Comparison of ENCODE assay signal across 11 cellular contexts in the genomic region with DNA sequence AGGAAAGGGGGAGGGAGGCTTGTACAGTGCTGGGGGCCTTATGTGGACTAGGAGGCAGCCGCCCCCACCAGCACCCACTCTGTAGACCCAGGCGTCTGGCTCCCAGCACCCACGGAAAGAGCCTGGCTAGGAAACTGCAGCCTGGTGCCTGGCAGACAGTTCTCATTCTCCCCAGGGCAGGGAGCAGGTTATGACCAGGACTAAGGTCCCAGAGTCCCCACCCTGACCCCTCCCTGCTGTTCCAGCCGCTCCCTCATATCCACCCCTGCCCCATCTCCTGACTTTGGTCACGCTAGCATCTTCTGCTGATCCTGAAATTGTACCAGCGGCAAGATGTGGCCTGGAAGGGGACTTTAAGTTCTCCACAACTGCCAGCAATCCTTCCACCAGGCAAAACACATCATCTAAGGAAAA. TPM values are rescaled to one million over a fixed set of nuclear protein-coding genes. Genes with fewer than 3 reads are reported as not detected.
DNase-seq lines count a peak whose midpoint lies in the region; ATAC-seq and TF ChIP-seq lines count a peak whose summit lies in the region.
"Had no signal": no experiment of that assay in that cellular context is flagged by ENCODE, and none has a peak within 500 bp of the region (broad histone marks: within the 10 kb centered on the region; RNA-seq: fewer than 3 reads in every experiment).

A gene with protein sequence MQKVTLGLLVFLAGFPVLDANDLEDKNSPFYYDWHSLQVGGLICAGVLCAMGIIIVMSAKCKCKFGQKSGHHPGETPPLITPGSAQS (plus strand): TSS at position 286 of the 414 bp plus-strand sequence. CDS start 3,554 bp downstream, outside the sequence.

- H3K27me3 ChIP-seq in thymus (ENCODE audit: control insufficient read depth, insufficient read depth), result no peaks in the 10 kb centered on the region

- peak within 1 kb of the TSS; percentile 35 for H3K4me3 ChIP-seq in mucosa of descending colon
- no peak within 1 kb of the TSS for H3K4me3 ChIP-seq in thymus (ENCODE audit: low read length)

- POLR2A ChIA-PET in T-cell (lab: Charles Lee), result no interaction called here

- TF ChIP-seq CTCF in mucosa of descending colon (IDR thresholded peaks at IDR 0.05), result no peak

- intact Hi-C loops in mucosa of descending colon (cut with DNase I, micrococcal nuclease), result no loop called here

- peak within 1 kb of the TSS; percentile 51 to 62 for H3K4me3 Mint-ChIP-seq in activated T-cell treated with anti-CD3 and anti-CD28 coated beads, Interleukin-2, amount 50 U/mL, for 72 hours
- H3K4me3 Mint-ChIP-seq in T-cell, result peak within 1 kb of the TSS in 1 of 3 donors; percentile 31

- no peaks in the 10 kb centered on the region for H3K9me3 ChIP-seq in mucosa of descending colon
- H3K9me3 ChIP-seq in thymus (ENCODE audit: control insufficient read depth), result no peaks in the 10 kb centered on the region

- H3K4me1 ChIP-seq in mucosa of descending colon (ENCODE audit: low read depth) (peaks cover 17% of the 10 kb centered on the region), thymus (ENCODE audit: control insufficient read depth, insufficient read depth, low read length) (peaks cover 3% of the 10 kb centered on the region)

- H3K36me3 ChIP-seq in mucosa of descending colon (ENCODE audit: low read depth), result peaks cover under 1% of the 10 kb centered on the region
- H3K36me3 ChIP-seq in thymus (ENCODE audit: control insufficient read depth, insufficient read depth), result no peaks in the 10 kb centered on the region

- DNase-seq in activated T-cell treated with anti-CD3 and anti-CD28 coated beads, Interleukin-2, amount 50 U/mL, for 72 hours, result no peak
- DNase-seq in activated T-cell treated with anti-CD3 and anti-CD28 coated beads, Interleukin-2, amount 50 U/mL, for 48 hours, result no peak
- peak; percentile 83 to 84 (median 84) for DNase-seq in mucosa of descending colon
- no peak for DNase-seq in T-cell
- DNase-seq in OCI-M1 (lab: John Stamatoyannopoulos, UW), result no peak
- DNase-seq: activated CD4-positive, CD25-positive, alpha-beta regulatory T cell treated with anti-CD3 and anti-CD28 coated beads, Interleukin-2, amount 50 U/mL, for 72 hours; effector CD8-positive, alpha-beta T cell had no signal

- H3K27me3 Mint-ChIP-seq in activated T-cell treated with anti-CD3 and anti-CD28 coated beads, Interleukin-2, amount 50 U/mL, for 72 hours (ENCODE audit: low read depth), result no peaks in the 10 kb centered on the region
- H3K27me3 Mint-ChIP-seq in T-cell, result peaks cover 0 to 7% of the 10 kb centered on the region in 2 donors

- H3K4me1 Mint-ChIP-seq in activated T-cell treated with anti-CD3 and anti-CD28 coated beads, Interleukin-2, amount 50 U/mL, for 72 hours (ENCODE audit: low read depth), result peaks cover 7% of the 10 kb centered on the region
- H3K4me1 Mint-ChIP-seq in T-cell, result peaks cover 5 to 7% (median 6%) of the 10 kb centered on the region in 3 donors

- 95% methylated on average over 6 of the region's 6 CpGs for WGBS in thymus

- H3K9me3 Mint-ChIP-seq in activated T-cell treated with anti-CD3 and anti-CD28 coated beads, Interleukin-2, amount 50 U/mL, for 72 hours, result no peaks in the 10 kb centered on the region
- H3K9me3 Mint-ChIP-seq in T-cell, result no peaks in the 10 kb centered on the region

- H3K36me3 Mint-ChIP-seq in activated T-cell treated with anti-CD3 and anti-CD28 coated beads, Interleukin-2, amount 50 U/mL, for 72 hours (ENCODE audit: insufficient read depth in 2 of 2), result no peaks in the 10 kb centered on the region
- no peaks in the 10 kb centered on the region for H3K36me3 Mint-ChIP-seq in T-cell

- ATAC-seq in activated T-cell treated with anti-CD3 and anti-CD28 coated beads, Interleukin-2, amount 50 U/mL, for 72 hours (replicated peaks in 1 of 2), result no peak
- peak; percentile 74 for ATAC-seq in mucosa of descending colon
- no peak for ATAC-seq in HG02678 (IDR thresholded peaks at IDR 0.05; ENCODE audit: unreplicated experiment)
- ATAC-seq in T-cell (replicated peaks in 1 of 4), result no peak

- peak within 1 kb of the TSS; percentile 97 for H3K27ac ChIP-seq in cingulate gyrus (ENCODE audit: low read depth, low read length)
- H3K27ac ChIP-seq in thymus (ENCODE audit: low read depth), result peak within 1 kb of the TSS; percentile 21

- no peak within 1 kb of the TSS for H3K27ac Mint-ChIP-seq in activated T-cell treated with anti-CD3 and anti-CD28 coated beads, Interleukin-2, amount 50 U/mL, for 72 hours
- H3K27ac Mint-ChIP-seq in T-cell, result no peak within 1 kb of the TSS

- CTCF ChIA-PET in T-cell (lab: Charles Lee), result no interaction called here

RNA-seq across cellular contexts. Expression of the gene that starts here (rescaled TPM):
- not detected for total RNA-seq in activated T-cell treated with anti-CD3 and anti-CD28 coated beads, Interleukin-2, amount 50 U/mL, for 72 hours
- 1,000 to 10,000 TPM; 1,086 to 3,973 (median 3,185) TPM for total RNA-seq in mucosa of descending colon
- 175 TPM for polyA plus RNA-seq in thymus
- total RNA-seq in T-cell, result 1 to 10 TPM in 1 of 5 donors, under 1 TPM in 1, not detected in 3; 0.79 to 1.1 TPM
- polyA plus RNA-seq: AG04450 had no signal

Comparison
In these comparisons a context has a peak if more than half of its experiments do, and no peak if none do; other contexts are left out.
1. RNA of the gene that starts here (total RNA-seq): 1,086 to 3,973 TPM in mucosa of descending colon; not detected in activated T-cell treated with anti-CD3 and anti-CD28 coated beads, Interleukin-2, amount 50 U/mL, for 72 hours and 0.79 to 1.1 TPM in T-cell; every median in the first group is over 100 times any median in the second.
2. DNase-seq: peak in mucosa of descending colon (3 of 3); none in activated T-cell treated with anti-CD3 and anti-CD28 coated beads, Interleukin-2, amount 50 U/mL, for 72 hours (0 of 2), activated T-cell treated with anti-CD3 and anti-CD28 coated beads, Interleukin-2, amount 50 U/mL, for 48 hours (0 of 2), T-cell (0 of 34) and OCI-M1 (single experiment).